Comparison of ENCODE assay signal across 24 cellular contexts in genomic region chr18:34696681-34697080, GRCh38. TPM values are rescaled to one million over a fixed set of nuclear protein-coding genes. Genes with fewer than 3 reads are reported as not detected.
"Had no signal": no experiment of that assay in that cellular context is flagged by ENCODE, and none has a peak within 500 bp of the region (broad histone marks: within the 10 kb centered on the region; RNA-seq: fewer than 3 reads in every experiment).

No MANE protein-coding gene starts in this region.

- H3K27me3 ChIP-seq: Peyer's patch had no signal

- H3K4me3 Mint-ChIP-seq: activated CD4-positive, alpha-beta T cell treated with anti-CD3 and anti-CD28 coated beads, Interleukin-2, amount 10 ng/mL, durations not matched to agents 24 days and 14 days; activated naive CD4-positive, alpha-beta T cell treated with anti-CD3 and anti-CD28 coated beads, Interleukin-2, amount 10 ng/mL, durations not matched to agents 7 days and 5 days; activated naive CD8-positive, alpha-beta T cell treated with anti-CD3 and anti-CD28 coated beads for 36 hours; activated T-helper 17 cell treated with anti-CD3 and anti-CD28 coated beads, Interleukin-2, amount 50 U/mL, for 72 hours; T-helper 1 cell treated with Interleukin-12 subunit alpha and Interleukin-12 subunit beta and Interleukin-4 antibody, amounts not matched to agents 30 μg/mL and 1 μg/mL, for 36 hours had no signal

- H3K4me1 Mint-ChIP-seq: activated CD4-positive, alpha-beta T cell treated with anti-CD3 and anti-CD28 coated beads, Interleukin-2, amount 10 ng/mL, durations not matched to agents 24 days and 14 days; activated naive CD4-positive, alpha-beta T cell treated with anti-CD3 and anti-CD28 coated beads, Interleukin-2, amount 10 ng/mL, durations not matched to agents 7 days and 5 days; activated naive CD8-positive, alpha-beta T cell treated with anti-CD3 and anti-CD28 coated beads for 36 hours; activated T-helper 17 cell treated with anti-CD3 and anti-CD28 coated beads, Interleukin-2, amount 50 U/mL, for 72 hours had no signal

- H3K27ac Mint-ChIP-seq: activated CD4-positive, alpha-beta T cell treated with anti-CD3 and anti-CD28 coated beads, Interleukin-2, amount 10 ng/mL, durations not matched to agents 24 days and 14 days; activated naive CD4-positive, alpha-beta T cell treated with anti-CD3 and anti-CD28 coated beads, Interleukin-2, amount 10 ng/mL, durations not matched to agents 7 days and 5 days; activated naive CD8-positive, alpha-beta T cell treated with anti-CD3 and anti-CD28 coated beads for 36 hours; activated T-helper 17 cell treated with anti-CD3 and anti-CD28 coated beads, Interleukin-2, amount 50 U/mL, for 72 hours; T-helper 1 cell treated with Interleukin-12 subunit alpha and Interleukin-12 subunit beta and Interleukin-4 antibody, amounts not matched to agents 30 μg/mL and 1 μg/mL, for 36 hours had no signal

- ATAC-seq: activated T-helper 17 cell treated with anti-CD3 and anti-CD28 coated beads, Interleukin-2, amount 50 U/mL, for 72 hours; SK-N-SH treated with all-trans-retinoic acid at 6 μM for 48 hours had no signal

- H3K9me3 Mint-ChIP-seq: activated CD4-positive, alpha-beta T cell treated with anti-CD3 and anti-CD28 coated beads, Interleukin-2, amount 10 ng/mL, durations not matched to agents 24 days and 14 days; activated naive CD4-positive, alpha-beta T cell treated with anti-CD3 and anti-CD28 coated beads, Interleukin-2, amount 10 ng/mL, durations not matched to agents 7 days and 5 days; activated naive CD8-positive, alpha-beta T cell treated with anti-CD3 and anti-CD28 coated beads for 36 hours; activated T-helper 17 cell treated with anti-CD3 and anti-CD28 coated beads, Interleukin-2, amount 50 U/mL, for 72 hours; T-helper 1 cell treated with Interleukin-12 subunit alpha and Interleukin-12 subunit beta and Interleukin-4 antibody, amounts not matched to agents 30 μg/mL and 1 μg/mL, for 36 hours had no signal

- H3K27ac ChIP-seq: Peyer's patch, RWPE1, SJSA1 had no signal

- H3K36me3 ChIP-seq: Peyer's patch, SJSA1 had no signal

- H3K27me3 Mint-ChIP-seq: activated CD4-positive, alpha-beta T cell treated with anti-CD3 and anti-CD28 coated beads, Interleukin-2, amount 10 ng/mL, durations not matched to agents 24 days and 14 days; activated naive CD4-positive, alpha-beta T cell treated with anti-CD3 and anti-CD28 coated beads, Interleukin-2, amount 10 ng/mL, durations not matched to agents 7 days and 5 days; activated naive CD8-positive, alpha-beta T cell treated with anti-CD3 and anti-CD28 coated beads for 36 hours had no signal

- H3K36me3 Mint-ChIP-seq: activated naive CD4-positive, alpha-beta T cell treated with anti-CD3 and anti-CD28 coated beads, Interleukin-2, amount 10 ng/mL, durations not matched to agents 7 days and 5 days; activated naive CD8-positive, alpha-beta T cell treated with anti-CD3 and anti-CD28 coated beads for 36 hours had no signal

- H3K4me3 ChIP-seq: Peyer's patch, SJSA1 had no signal

- DNase-seq: activated CD4-positive, alpha-beta T cell treated with anti-CD3 and anti-CD28 coated beads for 1 hour; activated CD4-positive, alpha-beta T cell treated with anti-CD3 and anti-CD28 coated beads, Interleukin-2, amount 10 ng/mL, durations not matched to agents 24 days and 14 days; activated CD4-positive, alpha-beta T cell treated with anti-CD3 and anti-CD28 coated beads, Interleukin-2, amount 50 U/mL, for 48 hours; activated CD8-positive, alpha-beta memory T cell treated with anti-CD3 and anti-CD28 coated beads for 24 hours; activated gamma-delta T cell treated with Interleukin-2 at 50 U/mL for 16 hours; activated naive CD4-positive, alpha-beta T cell treated with anti-CD3 and anti-CD28 coated beads, Interleukin-2, amount 10 ng/mL, durations not matched to agents 7 days and 5 days; activated naive CD8-positive, alpha-beta T cell treated with anti-CD3 and anti-CD28 coated beads for 36 hours; activated T-cell treated with anti-CD3 and anti-CD28 coated beads, Interleukin-2, amount 50 U/mL, for 48 hours; cerebellar nuclear complex; MM.1S; NCI-H1092; NCI-H1930; NCI-H2107; NCI-H2171 treated with DMSO at 0.1 percent for 48 hours; NCI-H226; NCI-H510A; NK-92 treated with Interleukin-12 subunit alpha and Interleukin-12 subunit beta, amount 100 ng/mL, for 24 hours; OCI-M1; Peyer's patch had no signal

- H3K4me1 ChIP-seq: Peyer's patch had no signal

- H3K9me3 ChIP-seq: Peyer's patch, SJSA1 had no signal

RNA-seq across cellular contexts. Expression of gene DTNA, which starts 13.4 kb away (rescaled TPM):
- total RNA-seq: activated CD4-positive, alpha-beta T cell treated with anti-CD3 and anti-CD28 coated beads, Interleukin-2, amount 10 ng/mL, durations not matched to agents 24 days and 14 days had no signal
